Comparison of ENCODE assay signal across 28 cellular contexts in genomic region chr10:22850541-22850940, GRCh38.
DNase-seq lines count a peak whose midpoint lies in the region; ATAC-seq and TF ChIP-seq lines count a peak whose summit lies in the region.
"Had no signal": no experiment of that assay in that cellular context is flagged by ENCODE, and none has a peak within 500 bp of the region (broad histone marks: within the 10 kb centered on the region; RNA-seq: fewer than 3 reads in every experiment).

No MANE protein-coding gene starts in this region.

- DNase-seq in breast epithelium (ENCODE audit: low spot score in 2 of 2), result no peak
- DNase-seq in mammary epithelial cell, result no peak
- no peak for DNase-seq in coronary artery (ENCODE audit: low spot score)
- peak; percentile 43 for DNase-seq in retinal pigment epithelial cell (ENCODE audit: low read depth)
- no peak for DNase-seq in left colon
- no peak for DNase-seq in endothelial cell (ENCODE audit: low spot score)
- no peak for DNase-seq in nephron progenitor cell
- DNase-seq: 8988T; activated CD4-positive, alpha-beta T cell treated with anti-CD3 and anti-CD28 coated beads for 4 hours; activated CD8-positive, alpha-beta T cell treated with anti-CD3 and anti-CD28 coated beads, Interleukin-2, amount 10 ng/mL, durations not matched to agents 7 days and 5 days; activated naive CD4-positive, alpha-beta T cell treated with anti-CD3 and anti-CD28 coated beads for 36 hours; COR-L47; cortex of kidney; effector memory CD8-positive, alpha-beta T cell; foreskin keratinocyte; KBM-7; kidney glomerular epithelial cell; NCI-H146; NCI-H226; NCI-H69; SHP77 treated with DMSO at 0.1 percent for 48 hours; stimulated activated naive CD4-positive, alpha-beta T cell; transverse colon; WERI-Rb-1 had no signal

- H3K36me3 Mint-ChIP-seq in endothelial cell (ENCODE audit: low read depth, unreplicated experiment) (no peaks in the 10 kb centered on the region), nephron progenitor cell (ENCODE audit: low read depth) (no peaks in the 10 kb centered on the region)

- no peak overlapping the region for H3K4me2 ChIP-seq in mammary epithelial cell (ENCODE audit: insufficient read depth, low read depth, low read length)
- H3K4me2 ChIP-seq: smooth muscle cell had no signal

- peaks cover 2% of the 10 kb centered on the region for H3K27me3 Mint-ChIP-seq in endothelial cell (ENCODE audit: unreplicated experiment)
- H3K27me3 Mint-ChIP-seq in nephron progenitor cell (ENCODE audit: low read depth, poor library complexity), result peaks cover 5% of the 10 kb centered on the region

- no peaks in the 10 kb centered on the region for H3K27me3 ChIP-seq in breast epithelium
- no peaks in the 10 kb centered on the region for H3K27me3 ChIP-seq in mammary epithelial cell (ENCODE audit: insufficient read depth, low read length)
- H3K27me3 ChIP-seq: foreskin keratinocyte, transverse colon had no signal

- dilution Hi-C loops in mammary epithelial cell (cut with HindIII; ENCODE audit: low sequenced_read_pairs), result no loop called here

- intact Hi-C loops in breast epithelium (cut with DNase I; ENCODE audit: low total_unique reads), result no loop called here
- intact Hi-C loops in mammary epithelial cell (cut with micrococcal nuclease), result loop anchor here (10.0 kb wide), 1 partner anchor 276 kb away; no protein-coding TSS in a partner anchor
- intact Hi-C loops in left colon (cut with DNase I, micrococcal nuclease), result no loop called here

- H3K4me1 ChIP-seq in breast epithelium (peaks cover 8% of the 10 kb centered on the region in 2 donors), mammary epithelial cell (ENCODE audit: insufficient read depth, low read length) (peaks cover 13% of the 10 kb centered on the region)
- H3K4me1 ChIP-seq: foreskin keratinocyte had no signal

- H2AFZ ChIP-seq in mammary epithelial cell (ENCODE audit: low read depth, low read length), result no peak overlapping the region

- H3K36me3 ChIP-seq in breast epithelium (no peaks in the 10 kb centered on the region), mammary epithelial cell (ENCODE audit: insufficient read depth, low read length) (no peaks in the 10 kb centered on the region)
- H3K36me3 ChIP-seq: transverse colon, WERI-Rb-1 had no signal

- TF ChIP-seq CTCF in breast epithelium (IDR thresholded peaks at IDR 0.05), result no peak
- no peak for TF ChIP-seq CTCF in mammary epithelial cell (conservative IDR thresholded peaks at IDR 0.05 in 1 of 2, IDR thresholded peaks at IDR 0.05 in 1 of 2; ENCODE audit: extremely low read depth in 1 of 2, insufficient read depth in 1 of 2, low read depth in 1 of 2, low read length in 2 of 2)
- TF ChIP-seq CTCF in coronary artery (IDR thresholded peaks at IDR 0.05), result no peak
- no peak for TF ChIP-seq CTCF in retinal pigment epithelial cell (conservative IDR thresholded peaks at IDR 0.05; ENCODE audit: low read depth, low read length)
- no peak for TF ChIP-seq CTCF in endothelial cell (IDR thresholded peaks at IDR 0.05; ENCODE audit: unreplicated experiment)
- TF ChIP-seq CTCF in nephron progenitor cell (IDR thresholded peaks at IDR 0.05), result no peak

- no peaks in the 10 kb centered on the region for H3K79me2 ChIP-seq in mammary epithelial cell (ENCODE audit: insufficient read depth, low read length)

- no TSS peak for BruUV-seq in mammary epithelial cell (replicated peaks; lab: Mats Ljungman, UMichigan)

- no peaks in the 10 kb centered on the region for H4K20me1 ChIP-seq in mammary epithelial cell (ENCODE audit: insufficient read depth, low read length)

- WGBS in mammary epithelial cell (ENCODE audit: low coverage, missing lambda C conversion rate), result 40% methylated on average over 2 of the region's 3 CpGs

- H3K4me3 ChIP-seq in breast epithelium (no peak overlapping the region), mammary epithelial cell (replicated peaks in 1 of 3; ENCODE audit: insufficient read depth in 1 of 3, low read depth in 2 of 3, low read length in 3 of 3) (no peak overlapping the region), coronary artery (no peak overlapping the region), retinal pigment epithelial cell (ENCODE audit: low read length) (no peak overlapping the region)
- H3K4me3 ChIP-seq: smooth muscle cell, transverse colon had no signal

- H3K27ac Mint-ChIP-seq in endothelial cell (ENCODE audit: unreplicated experiment) (no peak overlapping the region), nephron progenitor cell (no peak overlapping the region)
- H3K27ac Mint-ChIP-seq: activated CD8-positive, alpha-beta T cell treated with anti-CD3 and anti-CD28 coated beads, Interleukin-2, amount 10 ng/mL, durations not matched to agents 7 days and 5 days; activated naive CD4-positive, alpha-beta T cell treated with anti-CD3 and anti-CD28 coated beads for 36 hours; effector memory CD8-positive, alpha-beta T cell; nephron had no signal

- no peak for TF ChIP-seq POLR2A in breast epithelium (IDR thresholded peaks at IDR 0.05)

- CTCF ChIA-PET in mammary epithelial cell (lab: Charles Lee; ENCODE audit: low non-redundant PET), result no interaction called here

- ATAC-seq in left colon (no peak), HG03045 (IDR thresholded peaks at IDR 0.05; ENCODE audit: unreplicated experiment) (no peak)
- ATAC-seq: activated CD8-positive, alpha-beta T cell treated with anti-CD3 and anti-CD28 coated beads, Interleukin-2, amount 10 ng/mL, durations not matched to agents 7 days and 5 days; effector memory CD8-positive, alpha-beta T cell; foreskin keratinocyte; Panc1 had no signal

- H3K4me3 Mint-ChIP-seq in endothelial cell (ENCODE audit: unreplicated experiment), result no peak overlapping the region
- H3K4me3 Mint-ChIP-seq in nephron progenitor cell, result no peak overlapping the region
- H3K4me3 Mint-ChIP-seq: activated CD8-positive, alpha-beta T cell treated with anti-CD3 and anti-CD28 coated beads, Interleukin-2, amount 10 ng/mL, durations not matched to agents 7 days and 5 days; activated naive CD4-positive, alpha-beta T cell treated with anti-CD3 and anti-CD28 coated beads for 36 hours; effector memory CD8-positive, alpha-beta T cell; nephron had no signal

- no peaks in the 10 kb centered on the region for H3K4me1 Mint-ChIP-seq in endothelial cell (ENCODE audit: unreplicated experiment)
- peaks cover 9% of the 10 kb centered on the region for H3K4me1 Mint-ChIP-seq in nephron progenitor cell

- no peak overlapping the region for H3K9ac ChIP-seq in mammary epithelial cell (ENCODE audit: insufficient read depth, low read length)

- in situ Hi-C loops in mammary epithelial cell (cut with MboI; ENCODE audit: low sequenced_read_pairs in 2 of 2), result no loop called here

- H3K27ac ChIP-seq in breast epithelium (peak overlapping the region; percentile 90 to 92), mammary epithelial cell (ENCODE audit: insufficient read depth, low read depth, low read length) (no peak overlapping the region), coronary artery (peak overlapping the region; percentile 89 to 93)
- H3K27ac ChIP-seq: foreskin keratinocyte, WERI-Rb-1 had no signal

- H3K9me3 ChIP-seq in breast epithelium (no peaks in the 10 kb centered on the region), mammary epithelial cell (replicated peaks; ENCODE audit: insufficient read depth, low read length) (no peaks in the 10 kb centered on the region)
- H3K9me3 ChIP-seq: transverse colon had no signal

- H3K9me3 Mint-ChIP-seq in endothelial cell (ENCODE audit: unreplicated experiment) (no peaks in the 10 kb centered on the region), nephron progenitor cell (no peaks in the 10 kb centered on the region)
- H3K9me3 Mint-ChIP-seq: activated naive CD4-positive, alpha-beta T cell treated with anti-CD3 and anti-CD28 coated beads for 36 hours; effector memory CD8-positive, alpha-beta T cell; nephron had no signal
